ENCODE assay signal across 9 cellular contexts in genomic region chr6:167898673-167899311, GRCh38.
A peak's percentile ranks its signal among the peaks of the same experiment; 100 is the strongest.
DNase-seq lines count a peak whose midpoint lies in the region; ATAC-seq, FAIRE-seq and TF ChIP-seq lines count a peak whose summit lies in the region.
"Had no signal": no experiment of that assay in that cellular context is flagged by ENCODE, and none has a peak within 500 bp of the region (broad histone marks: within the 10 kb centered on the region; RNA-seq: fewer than 3 reads in every experiment).

No MANE protein-coding gene starts in this region.

- DNase-seq in BJ (ENCODE audit: low read depth) (no peak), NCI-H1694 treated with DMSO at 0.1 percent for 48 hours (lab: John Stamatoyannopoulos, UW) (peak; percentile 56), ascending aorta (ENCODE audit: low spot score in 2 of 2) (no peak), keratinocyte (ENCODE audit: low read depth, low spot score) (no peak), urothelium cell line (ENCODE audit: low spot score) (peak; percentile 12), HPDE6-E6E7 (ENCODE audit: extremely low spot score) (no peak)

- H3K9me1 ChIP-seq in keratinocyte (ENCODE audit: control insufficient read depth, extremely low read depth, insufficient read depth, low read length): no peaks in the 10 kb centered on the region

- no peak overlapping the region for H3K4me2 ChIP-seq in keratinocyte (ENCODE audit: control insufficient read depth, extremely low read depth, insufficient read depth, low read depth, low read length)

- no peaks in the 10 kb centered on the region for H3K36me3 ChIP-seq in BJ (ENCODE audit: control insufficient read depth, insufficient read depth, low read length)
- H3K36me3 ChIP-seq in ascending aorta: peaks cover 13 to 33% of the 10 kb centered on the region in 2 donors
- peaks cover 13 to 27% of the 10 kb centered on the region in 2 experiments for H3K36me3 ChIP-seq in keratinocyte (ENCODE audit: control insufficient read depth in 2 of 2, extremely low read depth in 1 of 2, insufficient read depth in 2 of 2, low read length in 2 of 2)

- CTCF ChIA-PET in BJ (lab: Yijun Ruan, JAX): interaction anchor here (0.8 to 1.9 kb wide), 10 partner anchors 9 to 219 kb away, joined by 3 to 6 read pairs (median 4); no protein-coding TSS in a partner anchor

- peak; percentile 13 for FAIRE-seq in keratinocyte (lab: Jason Lieb, UNC)
- no peak for FAIRE-seq in urothelium cell line (lab: Jason Lieb, UNC)

- H3K79me2 ChIP-seq in keratinocyte (ENCODE audit: control insufficient read depth, insufficient read depth, low read length): peaks cover 3% of the 10 kb centered on the region

- H4K20me1 ChIP-seq in keratinocyte (ENCODE audit: control insufficient read depth, extremely low read depth, insufficient read depth, low read length): no peaks in the 10 kb centered on the region

- peak; percentile 86 for ATAC-seq in GM19351 (IDR thresholded peaks at IDR 0.05; ENCODE audit: unreplicated experiment)
- ATAC-seq in GM18520 (IDR thresholded peaks at IDR 0.05; ENCODE audit: unreplicated experiment): no peak

- H3K4me3 ChIP-seq in BJ (ENCODE audit: low read depth, low read length) (no peak overlapping the region), ascending aorta (no peak overlapping the region), keratinocyte (ENCODE audit: control insufficient read depth in 2 of 3, extremely low read depth in 1 of 3, insufficient read depth in 2 of 3, low read depth in 1 of 3, low read length in 3 of 3) (no peak overlapping the region)

- peak; percentile 74 for TF ChIP-seq CTCF in BJ (IDR thresholded peaks at IDR 0.05; ENCODE audit: insufficient read depth, low read depth, low read length)
- TF ChIP-seq CTCF in ascending aorta (IDR thresholded peaks at IDR 0.05): peak; percentile 40 to 73 (median 68)
- peak in 2 of 3 experiments; percentile 36 to 60 for TF ChIP-seq CTCF in keratinocyte (optimal IDR thresholded peaks at IDR 0.05 in 1 of 3, IDR thresholded peaks at IDR 0.05 in 1 of 3, conservative IDR thresholded peaks at IDR 0.05 in 1 of 3; ENCODE audit: extremely low read depth in 1 of 3, insufficient read depth in 2 of 3, low read length in 3 of 3)

- no peaks in the 10 kb centered on the region for H3K4me1 ChIP-seq in ascending aorta
- peaks cover 3% of the 10 kb centered on the region for H3K4me1 ChIP-seq in keratinocyte (ENCODE audit: control insufficient read depth, extremely low read depth, insufficient read depth, low read length)

- H3K27me3 ChIP-seq in BJ (ENCODE audit: control insufficient read depth, insufficient read depth, low read length) (no peaks in the 10 kb centered on the region), ascending aorta (no peaks in the 10 kb centered on the region), keratinocyte (ENCODE audit: control insufficient read depth, extremely low read depth, insufficient read depth, low read length) (no peaks in the 10 kb centered on the region)

- H3K9me3 ChIP-seq in ascending aorta: no peaks in the 10 kb centered on the region
- H3K9me3 ChIP-seq in keratinocyte (ENCODE audit: control insufficient read depth, low read depth, low read length): no peaks in the 10 kb centered on the region

- H3K27ac ChIP-seq in ascending aorta (no peak overlapping the region), keratinocyte (ENCODE audit: control insufficient read depth, insufficient read depth, low read length) (no peak overlapping the region)
- H3K27ac ChIP-seq: epithelial cell of prostate had no signal

- no peak overlapping the region for H3K9ac ChIP-seq in keratinocyte (ENCODE audit: control insufficient read depth, extremely low read depth, insufficient read depth, low read length)

- dilution Hi-C loops in keratinocyte (cut with MboI; ENCODE audit: extremely low pct_ligation_motif_present, low sequenced_read_pairs): no loop called here

- H2AFZ ChIP-seq in keratinocyte (ENCODE audit: control insufficient read depth, low read length): no peak overlapping the region

- POLR2A ChIA-PET in BJ (lab: Charles Lee): no interaction called here

- intact Hi-C loops in ascending aorta (cut with DNase I): loop anchor here (5.0 kb wide), 1 partner anchor 411 kb away; no protein-coding TSS in a partner anchor

Comparison
In these comparisons a context has a peak if more than half of its experiments do, and no peak if none do; other contexts are left out.
1. DNase-seq: peak in NCI-H1694 treated with DMSO at 0.1 percent for 48 hours (single experiment) and urothelium cell line (single experiment); none in BJ (single experiment), ascending aorta (0 of 2), keratinocyte (single experiment) and HPDE6-E6E7 (single experiment).
2. Peak in every context shown above with its lines, with median percentiles within 50 percentile points of each other: CTCF ChIP-seq.